Comparison of ENCODE assay signal across 11 cellular contexts in the genomic region with DNA sequence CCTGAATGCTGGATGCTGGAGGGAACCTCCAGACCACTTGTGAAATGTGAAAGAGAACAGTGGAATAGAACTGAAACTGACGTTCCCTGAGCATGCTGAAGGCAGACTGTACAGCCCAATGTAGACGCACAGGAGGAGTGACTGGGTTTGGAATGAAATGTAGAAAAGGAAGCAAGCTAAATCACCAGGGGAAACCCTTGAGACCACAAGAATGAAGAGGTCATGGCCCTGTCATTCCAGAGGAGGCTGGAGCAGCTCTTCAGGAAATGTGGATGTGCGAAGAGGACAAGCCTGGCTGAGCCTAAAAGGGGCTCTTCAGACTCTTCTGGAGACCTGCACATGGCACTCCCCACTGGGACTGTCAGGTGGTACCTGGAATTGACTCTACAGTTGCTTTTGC.
DNase-seq lines count a peak whose midpoint lies in the region; ATAC-seq, FAIRE-seq and TF ChIP-seq lines count a peak whose summit lies in the region.
"Had no signal": no experiment of that assay in that cellular context is flagged by ENCODE, and none has a peak within 500 bp of the region (broad histone marks: within the 10 kb centered on the region; RNA-seq: fewer than 3 reads in every experiment).

No MANE protein-coding gene starts in this region.

- no peak for ATAC-seq in HG03095 (IDR thresholded peaks at IDR 0.05; ENCODE audit: unreplicated experiment)
- ATAC-seq: natural killer cell treated with Interleukin-12 subunit alpha and Interleukin-12 subunit beta and Interleukin-15 and Interleukin-18, amount 100 ng/mL, for 72 hours had no signal

- WGBS in small intestine, 3 donors = 57 to 91% (median 82%) methylated on average over 3 of the region's 3 CpGs

- H3K27ac ChIP-seq in SJCRH30 (peak overlapping the region; percentile 38; the same call in 1 of the 2 replicates), small intestine (ENCODE audit: low read depth in 1 of 2, low read length in 1 of 2) (no peak overlapping the region)
- H3K27ac ChIP-seq: epithelial cell of prostate had no signal

- TF ChIP-seq CTCF in fibroblast of pulmonary artery (IDR thresholded peaks at IDR 0.05; ENCODE audit: low read length, missing control alignments) (no peak), retinal pigment epithelial cell (conservative IDR thresholded peaks at IDR 0.05; ENCODE audit: low read depth, low read length) (no peak)

- H3K4me3 ChIP-seq in SJCRH30 = no peak overlapping the region
- no peak overlapping the region for H3K4me3 ChIP-seq in fibroblast of pulmonary artery (replicated peaks; ENCODE audit: low read depth, low read length)
- H3K4me3 ChIP-seq in retinal pigment epithelial cell (ENCODE audit: low read length) = no peak overlapping the region
- no peak overlapping the region for H3K4me3 ChIP-seq in small intestine (ENCODE audit: low read depth in 1 of 2, low read length in 2 of 2)

- H3K9me3 ChIP-seq in SJCRH30 (replicated peaks) (no peaks in the 10 kb centered on the region), small intestine (ENCODE audit: control insufficient read depth, low read depth) (no peaks in the 10 kb centered on the region)

- H3K4me1 ChIP-seq in SJCRH30 (peaks cover 18% of the 10 kb centered on the region), small intestine (ENCODE audit: control insufficient read depth in 2 of 2, insufficient read depth in 1 of 2, low read depth in 1 of 2, low read length in 1 of 2) (no peaks in the 10 kb centered on the region)

- FAIRE-seq in small intestine (lab: Jason Lieb, UNC) = no peak

- H3K27me3 ChIP-seq in SJCRH30 = no peaks in the 10 kb centered on the region
- H3K27me3 ChIP-seq in small intestine (ENCODE audit: control insufficient read depth in 2 of 2, insufficient read depth in 2 of 2, low read length in 2 of 2) = no peaks in the 10 kb centered on the region

- peaks cover 16% of the 10 kb centered on the region for H3K36me3 ChIP-seq in SJCRH30
- H3K36me3 ChIP-seq in small intestine (ENCODE audit: control insufficient read depth in 2 of 2, insufficient read depth in 2 of 2, low read length in 2 of 2) = no peaks in the 10 kb centered on the region

- DNase-seq in GM03348 (ENCODE audit: low spot score) = peak; percentile 93
- DNase-seq in SJCRH30 = peak; percentile 73 to 75
- peak; percentile 94 for DNase-seq in fibroblast of pulmonary artery (ENCODE audit: low read depth)
- DNase-seq in retinal pigment epithelial cell (ENCODE audit: low read depth) = peak; percentile 58
- no peak for DNase-seq in small intestine
- DNase-seq in superior temporal gyrus (ENCODE audit: extremely low spot score) = no peak
- no peak for DNase-seq in NCI-H1048 (lab: John Stamatoyannopoulos, UW)
- DNase-seq: activated T-cell treated with anti-CD3 and anti-CD28 coated beads, Interleukin-2, amount 50 U/mL, for 24 hours had no signal

Comparison
In these comparisons a context has a peak if more than half of its experiments do, and no peak if none do; other contexts are left out.
1. DNase-seq: peak in GM03348 (single experiment), SJCRH30 (2 of 2), fibroblast of pulmonary artery (single experiment) and retinal pigment epithelial cell (single experiment); none in small intestine (single experiment), superior temporal gyrus (single experiment) and NCI-H1048 (single experiment).